ENCODE assay signal across 8 cellular contexts in genomic region chr18:56639094-56639361, GRCh38. TPM values are rescaled to one million over a fixed set of nuclear protein-coding genes. Genes with fewer than 3 reads are reported as not detected.
A peak's percentile ranks its signal among the peaks of the same experiment; 100 is the strongest.
DNase-seq lines count a peak whose midpoint lies in the region; ATAC-seq and TF ChIP-seq lines count a peak whose summit lies in the region.

No MANE protein-coding gene starts in this region.

- H3K4me3 ChIP-seq in left lung, result peak overlapping the region; percentile 71 to 94

- H3K9me3 ChIP-seq in left lung, result no peaks in the 10 kb centered on the region

- peak overlapping the region; percentile 94 to 98 for H3K27ac ChIP-seq in left lung

- H3K36me3 ChIP-seq in left lung, result peaks cover 0 to 4% of the 10 kb centered on the region in 2 donors

- no peak for TF ChIP-seq CTCF in left lung (IDR thresholded peaks at IDR 0.05)
- TF ChIP-seq CTCF in type B pancreatic cell (conservative IDR thresholded peaks at IDR 0.05), result no peak

- no peaks in the 10 kb centered on the region for H3K27me3 Mint-ChIP-seq in activated T-helper 2 cell treated with anti-CD3 and anti-CD28 coated beads, Interferon-gamma antibody, Interleukin-2, Interleukin-4, amounts not matched to agents 10 μg/mL and 5 μg/mL and 100 μg/mL, durations not matched to agents 14 hours and 24 hours and 36 hours (ENCODE audit: low read depth)
- no peaks in the 10 kb centered on the region for H3K27me3 Mint-ChIP-seq in type B pancreatic cell

- peak overlapping the region; percentile 99 for H3K4me3 Mint-ChIP-seq in activated T-helper 2 cell treated with anti-CD3 and anti-CD28 coated beads, Interferon-gamma antibody, Interleukin-2, Interleukin-4, amounts not matched to agents 10 μg/mL and 5 μg/mL and 100 μg/mL, durations not matched to agents 14 hours and 24 hours and 36 hours (ENCODE audit: low read depth)
- H3K4me3 Mint-ChIP-seq in type B pancreatic cell, result peak overlapping the region; percentile 100

- intact Hi-C loops in activated T-helper 2 cell treated with anti-CD3 and anti-CD28 coated beads, Interferon-gamma antibody, Interleukin-2, Interleukin-4, amounts not matched to agents 10 μg/mL and 5 μg/mL and 100 μg/mL, durations not matched to agents 14 hours and 24 hours and 36 hours (cut with micrococcal nuclease), result loop anchor here (2.0 to 10.0 kb wide), 3 partner anchors 14 to 1054 kb away; partner anchors contain the start of genes NARS1 and TCF4
- intact Hi-C loops in left lung (cut with DNase I), result no loop called here

- H3K4me1 ChIP-seq in left lung, result peaks cover 12 to 38% of the 10 kb centered on the region in 2 donors

- H3K36me3 Mint-ChIP-seq in activated T-helper 2 cell treated with anti-CD3 and anti-CD28 coated beads, Interferon-gamma antibody, Interleukin-2, Interleukin-4, amounts not matched to agents 10 μg/mL and 5 μg/mL and 100 μg/mL, durations not matched to agents 14 hours and 24 hours and 36 hours (ENCODE audit: low read depth), result peaks cover 29% of the 10 kb centered on the region
- peaks cover 15% of the 10 kb centered on the region for H3K36me3 Mint-ChIP-seq in type B pancreatic cell

- H3K27me3 ChIP-seq in left lung, result no peaks in the 10 kb centered on the region

- H3K27ac Mint-ChIP-seq in activated T-helper 2 cell treated with anti-CD3 and anti-CD28 coated beads, Interferon-gamma antibody, Interleukin-2, Interleukin-4, amounts not matched to agents 10 μg/mL and 5 μg/mL and 100 μg/mL, durations not matched to agents 14 hours and 24 hours and 36 hours, result peak overlapping the region; percentile 87
- H3K27ac Mint-ChIP-seq in type B pancreatic cell, result peak overlapping the region; percentile 99

- DNase-seq in DMS53 (lab: John Stamatoyannopoulos, UW) (peak; percentile 70), left lung (no peak), type B pancreatic cell (ENCODE audit: extremely low spot score, unreplicated experiment) (no peak), SW 1271 (lab: John Stamatoyannopoulos, UW) (no peak), NCI-H128 (lab: John Stamatoyannopoulos, UW; ENCODE audit: unreplicated experiment) (no peak)
- no peak for DNase-seq in activated T-helper 2 cell treated with anti-CD3 and anti-CD28 coated beads, Interferon-gamma antibody, Interleukin-2, Interleukin-4, amounts not matched to agents 10 μg/mL and 5 μg/mL and 100 μg/mL, durations not matched to agents 14 hours and 24 hours and 36 hours (ENCODE audit: low spot score)
- DNase-seq in stimulated activated CD4-positive, alpha-beta T cell treated with anti-CD3 and anti-CD28 coated beads, Interleukin-12 subunit alpha, Interleukin-12 subunit beta, amount 100 ng/mL, for 4 hours, result no peak

- no peaks in the 10 kb centered on the region for H3K9me3 Mint-ChIP-seq in activated T-helper 2 cell treated with anti-CD3 and anti-CD28 coated beads, Interferon-gamma antibody, Interleukin-2, Interleukin-4, amounts not matched to agents 10 μg/mL and 5 μg/mL and 100 μg/mL, durations not matched to agents 14 hours and 24 hours and 36 hours
- no peaks in the 10 kb centered on the region for H3K9me3 Mint-ChIP-seq in type B pancreatic cell

- ATAC-seq in HG03060 (IDR thresholded peaks at IDR 0.05; ENCODE audit: low read depth, unreplicated experiment), result peak; percentile 12
- peak; percentile 2 for ATAC-seq in left lung

- peaks cover 34% of the 10 kb centered on the region for H3K4me1 Mint-ChIP-seq in activated T-helper 2 cell treated with anti-CD3 and anti-CD28 coated beads, Interferon-gamma antibody, Interleukin-2, Interleukin-4, amounts not matched to agents 10 μg/mL and 5 μg/mL and 100 μg/mL, durations not matched to agents 14 hours and 24 hours and 36 hours (ENCODE audit: low read depth)
- peaks cover 27% of the 10 kb centered on the region for H3K4me1 Mint-ChIP-seq in type B pancreatic cell (ENCODE audit: unreplicated experiment)

RNA-seq across cellular contexts. Expression of gene TXNL1, which starts 0.6 kb away (rescaled TPM):
- total RNA-seq in activated T-helper 2 cell treated with anti-CD3 and anti-CD28 coated beads, Interferon-gamma antibody, Interleukin-2, Interleukin-4, amounts not matched to agents 10 μg/mL and 5 μg/mL and 100 μg/mL, durations not matched to agents 14 hours and 24 hours and 36 hours, result 95.1 and 96.3 TPM in 2 replicates
- 10 to 100 TPM; 54.3 to 62.0 TPM for total RNA-seq in left lung
- total RNA-seq in type B pancreatic cell (ENCODE audit: low replicate concordance), result 59.3 and 78.0 TPM in 2 replicates

RNA-seq across cellular contexts. Expression of gene WDR7, which starts 12.1 kb away (rescaled TPM):
- 25.4 and 27.1 TPM in 2 replicates for total RNA-seq in activated T-helper 2 cell treated with anti-CD3 and anti-CD28 coated beads, Interferon-gamma antibody, Interleukin-2, Interleukin-4, amounts not matched to agents 10 μg/mL and 5 μg/mL and 100 μg/mL, durations not matched to agents 14 hours and 24 hours and 36 hours
- total RNA-seq in left lung (10 to 100 TPM; 25.0 to 37.7 TPM), type B pancreatic cell (ENCODE audit: low replicate concordance) (16.9 and 18.7 TPM in 2 replicates)
